ENCODE assay signal across 10 cellular contexts in genomic region chr2:10414000-10414451, GRCh38. TPM values are rescaled to one million over a fixed set of nuclear protein-coding genes. Genes with fewer than 3 reads are reported as not detected.
DNase-seq lines count a peak whose midpoint lies in the region; FAIRE-seq and TF ChIP-seq lines count a peak whose summit lies in the region.
"Had no signal": no experiment of that assay in that cellular context is flagged by ENCODE, and none has a peak within 500 bp of the region (broad histone marks: within the 10 kb centered on the region; RNA-seq: fewer than 3 reads in every experiment).

No MANE protein-coding gene starts in this region.

- peaks cover 2% of the 10 kb centered on the region for H3K27me3 Mint-ChIP-seq in astrocyte (ENCODE audit: low read depth, unreplicated experiment)

- intact Hi-C loops in esophagus squamous epithelium (cut with DNase I) (loop anchor here (5.0 kb wide), 1 partner anchor 282 kb away; no protein-coding TSS in a partner anchor), ascending aorta (cut with DNase I) (no loop called here)

- WGBS in esophagus squamous epithelium, 2 donors, result 67% methylated on average over 3 to 4 of the region's 7 CpGs

- H3K4me3 ChIP-seq in GM06990 (replicated peaks; ENCODE audit: low read depth, low read length) (no peak overlapping the region), MG63 (no peak overlapping the region), astrocyte (ENCODE audit: insufficient read depth, low read depth, low read length) (no peak overlapping the region), esophagus squamous epithelium (no peak overlapping the region), ascending aorta (no peak overlapping the region)
- H3K4me3 ChIP-seq: SK-N-MC, upper lobe of left lung had no signal

- H3K4me1 ChIP-seq in astrocyte (ENCODE audit: insufficient read depth, low read length), result peaks cover 20% of the 10 kb centered on the region
- peaks cover 3 to 12% (median 5%) of the 10 kb centered on the region in 3 donors for H3K4me1 ChIP-seq in esophagus squamous epithelium
- H3K4me1 ChIP-seq in ascending aorta, result peaks cover 9 to 14% of the 10 kb centered on the region in 2 donors

- H3K36me3 ChIP-seq in GM06990 (ENCODE audit: control insufficient read depth, insufficient read depth, low read length), result no peaks in the 10 kb centered on the region
- H3K36me3 ChIP-seq in MG63, result peaks cover 61% of the 10 kb centered on the region
- no peaks in the 10 kb centered on the region for H3K36me3 ChIP-seq in astrocyte (ENCODE audit: insufficient read depth, low read length)
- H3K36me3 ChIP-seq in esophagus squamous epithelium, result no peaks in the 10 kb centered on the region
- no peaks in the 10 kb centered on the region for H3K36me3 ChIP-seq in ascending aorta

- H3K9me3 ChIP-seq in MG63, result no peaks in the 10 kb centered on the region
- no peaks in the 10 kb centered on the region for H3K9me3 ChIP-seq in astrocyte (ENCODE audit: insufficient read depth, low read depth, low read length)
- H3K9me3 ChIP-seq in esophagus squamous epithelium, result no peaks in the 10 kb centered on the region
- no peaks in the 10 kb centered on the region for H3K9me3 ChIP-seq in ascending aorta
- H3K9me3 ChIP-seq: upper lobe of left lung had no signal

- peaks cover 2% of the 10 kb centered on the region for H3K9me3 Mint-ChIP-seq in astrocyte (ENCODE audit: unreplicated experiment)

- H3K27ac Mint-ChIP-seq in astrocyte (ENCODE audit: unreplicated experiment), result no peak overlapping the region

- DNase-seq in GM06990 (ENCODE audit: extremely low read depth, insufficient read length) (peak; percentile 46), MG63 (peak; percentile 73), astrocyte (ENCODE audit: low read depth) (peak; percentile 54), mucosa of gallbladder (ENCODE audit: low spot score) (peak; percentile 37), esophagus squamous epithelium (lab: John Stamatoyannopoulos, UW) (no peak), ascending aorta (ENCODE audit: low spot score in 2 of 2) (no peak)
- DNase-seq in activated effector memory CD4-positive, alpha-beta T cell treated with Interleukin-2 at 50 U/mL for 16 hours, result no peak
- DNase-seq: effector CD8-positive, alpha-beta T cell had no signal

- H3K4me2 ChIP-seq in astrocyte (ENCODE audit: low read length), result peak overlapping the region; percentile 19

- peaks cover 10% of the 10 kb centered on the region for H4K20me1 ChIP-seq in astrocyte (ENCODE audit: insufficient read depth, low read length)

- H3K79me2 ChIP-seq in astrocyte (ENCODE audit: insufficient read depth, low read length), result no peaks in the 10 kb centered on the region

- TF ChIP-seq CTCF in GM06990 (IDR thresholded peaks at IDR 0.05; ENCODE audit: insufficient read depth, low read length, poor library complexity, severe bottlenecking) (no peak), astrocyte (IDR thresholded peaks at IDR 0.05; ENCODE audit: insufficient read depth, low read depth, low read length) (no peak), esophagus squamous epithelium (IDR thresholded peaks at IDR 0.05) (no peak), ascending aorta (IDR thresholded peaks at IDR 0.05) (no peak)

- peaks cover 3% of the 10 kb centered on the region for H3K36me3 Mint-ChIP-seq in astrocyte (ENCODE audit: low read depth, unreplicated experiment)

- H3K27ac ChIP-seq in astrocyte (ENCODE audit: low read depth, low read length) (no peak overlapping the region), esophagus squamous epithelium (no peak overlapping the region), ascending aorta (peak overlapping the region in 1 of 2 donors; percentile 16)
- H3K27ac ChIP-seq: SK-N-MC had no signal

- H3K27me3 ChIP-seq in GM06990 (replicated peaks; ENCODE audit: control insufficient read depth, insufficient read depth, low read length), result no peaks in the 10 kb centered on the region
- H3K27me3 ChIP-seq in MG63, result no peaks in the 10 kb centered on the region
- H3K27me3 ChIP-seq in astrocyte (ENCODE audit: insufficient read depth, low read length), result no peaks in the 10 kb centered on the region
- H3K27me3 ChIP-seq in esophagus squamous epithelium, result no peaks in the 10 kb centered on the region
- H3K27me3 ChIP-seq in ascending aorta, result no peaks in the 10 kb centered on the region
- H3K27me3 ChIP-seq: upper lobe of left lung had no signal

- no peak for TF ChIP-seq POLR2A in esophagus squamous epithelium (IDR thresholded peaks at IDR 0.05)

- peaks cover 5% of the 10 kb centered on the region for H3K4me1 Mint-ChIP-seq in astrocyte (ENCODE audit: low read depth, unreplicated experiment)

- H2AFZ ChIP-seq in astrocyte (ENCODE audit: low read depth, low read length), result no peak overlapping the region

- no peak overlapping the region for H3K4me3 Mint-ChIP-seq in astrocyte (ENCODE audit: unreplicated experiment)

- H3K9ac ChIP-seq in astrocyte (ENCODE audit: low read length), result no peak overlapping the region

- no peak for FAIRE-seq in astrocyte (lab: Jason Lieb, UNC)

RNA-seq across cellular contexts. Expression of gene ODC1, which starts 34.1 kb away (rescaled TPM):
- total RNA-seq in MG63 (2014; rRNA removed; shearing (Covaris generic); ENCODE audit: low replicate concordance), result 471 and 646 TPM in 2 replicates
- total RNA-seq in astrocyte, result 85.3 and 119 TPM in 2 replicates
- 48.7 TPM for total RNA-seq in mucosa of gallbladder
- 10 to 100 TPM; 14.9 to 66.8 (median 26.3) TPM for total RNA-seq in esophagus squamous epithelium
- 82.8 TPM for total RNA-seq in ascending aorta

Comparison
In these comparisons a context has a peak if more than half of its experiments do, and no peak if none do; other contexts are left out.
1. DNase-seq: peak in GM06990 (single experiment), MG63 (single experiment), astrocyte (single experiment) and mucosa of gallbladder (single experiment); none in esophagus squamous epithelium (single experiment), activated effector memory CD4-positive, alpha-beta T cell treated with Interleukin-2 at 50 U/mL for 16 hours (single experiment) and ascending aorta (0 of 2).